In the genomic region with DNA sequence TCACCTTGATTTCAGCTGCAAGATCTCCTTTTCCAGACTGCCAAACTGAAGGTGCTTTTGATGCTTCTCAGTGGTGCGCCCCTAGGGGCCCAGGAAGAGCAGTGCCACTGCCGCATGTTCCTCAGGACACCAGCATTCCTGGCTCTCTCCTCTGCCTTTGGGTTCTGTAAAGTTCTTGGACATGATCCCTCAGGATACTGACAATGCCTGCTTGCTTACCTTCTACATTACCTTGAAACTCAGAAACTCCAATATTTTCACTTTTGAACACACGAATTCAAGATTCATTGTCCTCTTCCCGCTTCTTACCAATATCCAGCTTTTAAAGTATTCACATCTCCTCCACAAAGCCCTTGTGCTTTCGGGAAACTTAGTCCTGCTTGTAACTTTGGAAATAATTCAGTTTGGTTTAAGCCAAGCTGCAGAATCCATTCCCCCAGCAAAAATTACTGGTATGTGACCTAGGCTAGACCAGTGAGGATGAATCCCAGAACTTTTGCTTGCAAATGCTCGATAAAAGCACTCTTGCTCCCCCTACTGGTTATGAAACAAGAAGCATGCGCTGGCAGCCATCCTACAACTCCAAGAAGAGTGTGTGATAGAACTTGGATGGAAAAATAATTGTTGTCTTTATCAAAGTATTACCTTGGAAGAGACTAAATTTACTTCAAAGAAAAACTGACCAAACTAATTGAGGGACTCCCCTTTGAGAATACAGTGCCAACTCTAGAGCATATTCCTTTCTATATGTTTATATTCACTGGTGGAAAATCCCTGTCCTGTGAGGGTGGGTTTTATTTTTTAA, we compare ENCODE assay signal across 1 cellular context.
TF ChIP-seq lines count a peak whose summit lies in the region.

No MANE protein-coding gene starts in this region.

TF ChIP-seq in HCT116, 20 proteins besides CTCF, POLR2A, EP300 and RAD21 (continued from another document):
- TF ChIP-seq, protein P1, sequence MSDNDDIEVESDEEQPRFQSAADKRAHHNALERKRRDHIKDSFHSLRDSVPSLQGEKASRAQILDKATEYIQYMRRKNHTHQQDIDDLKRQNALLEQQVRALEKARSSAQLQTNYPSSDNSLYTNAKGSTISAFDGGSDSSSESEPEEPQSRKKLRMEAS (IDR thresholded peaks at IDR 0.05), result 0 out of 2 replicates have a peak, but pooled peaks have one; percentile 17
- TF ChIP-seq TCF7L2 (IDR thresholded peaks at IDR 0.05; ENCODE audit: borderline replicate concordance, extremely low read depth, insufficient read depth, insufficient read length), result peak; percentile 25
- TF ChIP-seq POLR2AphosphoS5 (IDR thresholded peaks at IDR 0.05; ENCODE audit: low read depth, low read length), result no peak
- no peak for TF ChIP-seq SP1 (IDR thresholded peaks at IDR 0.05; ENCODE audit: low read depth)
- 0 out of 2 replicates have a peak, but pooled peaks have one; percentile 17 for TF ChIP-seq SRF (IDR thresholded peaks at IDR 0.05; ENCODE audit: low read depth)
- TF ChIP-seq FOSL1 (IDR thresholded peaks at IDR 0.05; ENCODE audit: low read depth), result no peak
- TF ChIP-seq, protein P2, sequence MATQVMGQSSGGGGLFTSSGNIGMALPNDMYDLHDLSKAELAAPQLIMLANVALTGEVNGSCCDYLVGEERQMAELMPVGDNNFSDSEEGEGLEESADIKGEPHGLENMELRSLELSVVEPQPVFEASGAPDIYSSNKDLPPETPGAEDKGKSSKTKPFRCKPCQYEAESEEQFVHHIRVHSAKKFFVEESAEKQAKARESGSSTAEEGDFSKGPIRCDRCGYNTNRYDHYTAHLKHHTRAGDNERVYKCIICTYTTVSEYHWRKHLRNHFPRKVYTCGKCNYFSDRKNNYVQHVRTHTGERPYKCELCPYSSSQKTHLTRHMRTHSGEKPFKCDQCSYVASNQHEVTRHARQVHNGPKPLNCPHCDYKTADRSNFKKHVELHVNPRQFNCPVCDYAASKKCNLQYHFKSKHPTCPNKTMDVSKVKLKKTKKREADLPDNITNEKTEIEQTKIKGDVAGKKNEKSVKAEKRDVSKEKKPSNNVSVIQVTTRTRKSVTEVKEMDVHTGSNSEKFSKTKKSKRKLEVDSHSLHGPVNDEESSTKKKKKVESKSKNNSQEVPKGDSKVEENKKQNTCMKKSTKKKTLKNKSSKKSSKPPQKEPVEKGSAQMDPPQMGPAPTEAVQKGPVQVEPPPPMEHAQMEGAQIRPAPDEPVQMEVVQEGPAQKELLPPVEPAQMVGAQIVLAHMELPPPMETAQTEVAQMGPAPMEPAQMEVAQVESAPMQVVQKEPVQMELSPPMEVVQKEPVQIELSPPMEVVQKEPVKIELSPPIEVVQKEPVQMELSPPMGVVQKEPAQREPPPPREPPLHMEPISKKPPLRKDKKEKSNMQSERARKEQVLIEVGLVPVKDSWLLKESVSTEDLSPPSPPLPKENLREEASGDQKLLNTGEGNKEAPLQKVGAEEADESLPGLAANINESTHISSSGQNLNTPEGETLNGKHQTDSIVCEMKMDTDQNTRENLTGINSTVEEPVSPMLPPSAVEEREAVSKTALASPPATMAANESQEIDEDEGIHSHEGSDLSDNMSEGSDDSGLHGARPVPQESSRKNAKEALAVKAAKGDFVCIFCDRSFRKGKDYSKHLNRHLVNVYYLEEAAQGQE (IDR thresholded peaks at IDR 0.05; ENCODE audit: low read depth), result no peak
